ENCODE assay signal across 8 cellular contexts in the genomic region with DNA sequence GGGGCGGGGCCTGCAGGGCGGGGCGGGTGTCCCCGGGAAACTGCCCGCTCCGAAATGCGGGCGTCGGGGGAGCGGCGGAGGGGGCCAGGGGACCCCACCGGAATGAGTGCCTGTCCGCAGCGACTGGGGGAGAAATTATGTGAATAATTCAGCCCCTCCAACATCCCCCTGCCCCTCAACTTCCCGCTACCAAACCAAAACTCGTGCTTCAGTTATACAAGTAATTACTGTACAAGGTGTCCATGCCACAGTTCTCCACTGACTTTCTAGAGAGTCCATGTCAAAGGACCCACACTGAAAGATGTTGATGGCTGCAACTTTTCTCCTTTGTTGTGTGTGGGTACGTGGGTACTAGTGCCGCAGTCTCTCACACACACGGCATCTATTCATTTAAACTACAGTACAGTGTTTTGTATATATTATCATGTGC. TPM values are rescaled to one million over a fixed set of nuclear protein-coding genes. Genes with fewer than 3 reads are reported as not detected.
DNase-seq lines count a peak whose midpoint lies in the region; ATAC-seq and TF ChIP-seq lines count a peak whose summit lies in the region.

No MANE protein-coding gene starts in this region.

- no peak for TF ChIP-seq RAD21 in liver (IDR thresholded peaks at IDR 0.05)

- ATAC-seq in HG02588 (IDR thresholded peaks at IDR 0.05; ENCODE audit: unreplicated experiment): peak; percentile 2

- WGBS in liver: under 1% methylated on average over 19 of the region's 19 CpGs
- 0% methylated on average over 6 of the region's 19 CpGs for WGBS in suprapubic skin

- peak; percentile 62 for DNase-seq in SIG-M5 treated with dmso at 0.1 percent for 504 hours (lab: John Stamatoyannopoulos, UW; ENCODE audit: unreplicated experiment)
- no peak for DNase-seq in SIG-M5 (lab: John Stamatoyannopoulos, UW)
- peak; percentile 31 for DNase-seq in NCI-H2196 treated with DMSO at 0.1 percent for 48 hours (lab: John Stamatoyannopoulos, UW; ENCODE audit: unreplicated experiment)
- DNase-seq in caudate nucleus (lab: John Stamatoyannopoulos, UW): peak in 3 of 61 donors; percentile 45 to 53 (median 45)
- DNase-seq in suprapubic skin (ENCODE audit: low spot score in 2 of 2): no peak
- no peak for DNase-seq in stimulated activated CD4-positive, alpha-beta T cell treated with anti-CD3 and anti-CD28 coated beads, Interleukin-4, amount 100 ng/mL, for 24 hours

- no peaks in the 10 kb centered on the region for H3K36me3 ChIP-seq in liver (ENCODE audit: control insufficient read depth in 4 of 4, insufficient read depth in 3 of 4, low read depth in 1 of 4, low read length in 3 of 4)
- H3K36me3 ChIP-seq in suprapubic skin: no peaks in the 10 kb centered on the region

- no peaks in the 10 kb centered on the region for H3K9me3 ChIP-seq in liver (ENCODE audit: control insufficient read depth in 4 of 4, low read length in 3 of 4)
- H3K9me3 ChIP-seq in suprapubic skin: no peaks in the 10 kb centered on the region

- TF ChIP-seq EP300 in suprapubic skin (IDR thresholded peaks at IDR 0.05): no peak

- peak overlapping the region; percentile 81 to 97 for H3K9ac ChIP-seq in liver (ENCODE audit: low read depth in 1 of 2, low read length in 2 of 2)

- TF ChIP-seq CTCF in liver (IDR thresholded peaks at IDR 0.05; ENCODE audit: low read depth, low read length, missing input control) (no peak), suprapubic skin (IDR thresholded peaks at IDR 0.05) (no peak)

- H3K27ac ChIP-seq in caudate nucleus (ENCODE audit: low read depth, low read length) (peak overlapping the region; percentile 89), liver (ENCODE audit: low read depth in 1 of 2, low read length in 2 of 2) (peak overlapping the region; percentile 85 to 99), suprapubic skin (peak overlapping the region; percentile 97)

- H3K4me1 ChIP-seq in liver (ENCODE audit: control insufficient read depth in 4 of 4, insufficient read depth in 4 of 4, low read length in 3 of 4) (peaks cover 1 to 36% (median 19%) of the 10 kb centered on the region in 4 donors), suprapubic skin (peaks cover 39% of the 10 kb centered on the region)

- TF ChIP-seq POLR2A in suprapubic skin (IDR thresholded peaks at IDR 0.05): no peak

- H3K4me3 ChIP-seq in liver (ENCODE audit: low read depth in 1 of 3, low read length in 3 of 3): peak overlapping the region; percentile 71 to 100 (median 81)
- peak overlapping the region; percentile 85 for H3K4me3 ChIP-seq in suprapubic skin

- H3K27me3 ChIP-seq in liver (ENCODE audit: control insufficient read depth in 4 of 4, insufficient read depth in 4 of 4, low read length in 3 of 4) (no peaks in the 10 kb centered on the region), suprapubic skin (no peaks in the 10 kb centered on the region)

TF ChIP-seq in liver, 16 proteins besides CTCF, POLR2A, EP300 and RAD21:
- TF ChIP-seq YY1 (IDR thresholded peaks at IDR 0.05) (no peak), GABPA (IDR thresholded peaks at IDR 0.05 in 1 of 2, conservative IDR thresholded peaks at IDR 0.05 in 1 of 2) (no peak), EGR1 (IDR thresholded peaks at IDR 0.05; ENCODE audit: low read depth in 2 of 2) (no peak), MAX (IDR thresholded peaks at IDR 0.05) (no peak), JUND (IDR thresholded peaks at IDR 0.05) (no peak), FOXA1 (IDR thresholded peaks at IDR 0.05) (no peak), HNF4G (IDR thresholded peaks at IDR 0.05) (no peak), NR2F2 (IDR thresholded peaks at IDR 0.05) (no peak), RXRA (IDR thresholded peaks at IDR 0.05) (no peak), TAF1 (conservative IDR thresholded peaks at IDR 0.05) (no peak), FOXA2 (IDR thresholded peaks at IDR 0.05) (no peak), SP1 (IDR thresholded peaks at IDR 0.05) (no peak), HNF4A (conservative IDR thresholded peaks at IDR 0.05) (no peak)
- TF ChIP-seq, protein P1, sequence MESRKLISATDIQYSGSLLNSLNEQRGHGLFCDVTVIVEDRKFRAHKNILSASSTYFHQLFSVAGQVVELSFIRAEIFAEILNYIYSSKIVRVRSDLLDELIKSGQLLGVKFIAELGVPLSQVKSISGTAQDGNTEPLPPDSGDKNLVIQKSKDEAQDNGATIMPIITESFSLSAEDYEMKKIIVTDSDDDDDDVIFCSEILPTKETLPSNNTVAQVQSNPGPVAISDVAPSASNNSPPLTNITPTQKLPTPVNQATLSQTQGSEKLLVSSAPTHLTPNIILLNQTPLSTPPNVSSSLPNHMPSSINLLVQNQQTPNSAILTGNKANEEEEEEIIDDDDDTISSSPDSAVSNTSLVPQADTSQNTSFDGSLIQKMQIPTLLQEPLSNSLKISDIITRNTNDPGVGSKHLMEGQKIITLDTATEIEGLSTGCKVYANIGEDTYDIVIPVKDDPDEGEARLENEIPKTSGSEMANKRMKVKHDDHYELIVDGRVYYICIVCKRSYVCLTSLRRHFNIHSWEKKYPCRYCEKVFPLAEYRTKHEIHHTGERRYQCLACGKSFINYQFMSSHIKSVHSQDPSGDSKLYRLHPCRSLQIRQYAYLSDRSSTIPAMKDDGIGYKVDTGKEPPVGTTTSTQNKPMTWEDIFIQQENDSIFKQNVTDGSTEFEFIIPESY (IDR thresholded peaks at IDR 0.05): no peak
- TF ChIP-seq, protein P2, sequence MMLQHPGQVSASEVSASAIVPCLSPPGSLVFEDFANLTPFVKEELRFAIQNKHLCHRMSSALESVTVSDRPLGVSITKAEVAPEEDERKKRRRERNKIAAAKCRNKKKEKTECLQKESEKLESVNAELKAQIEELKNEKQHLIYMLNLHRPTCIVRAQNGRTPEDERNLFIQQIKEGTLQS (IDR thresholded peaks at IDR 0.05): no peak
TF ChIP-seq in liver: peak in this region for 0.

RNA-seq across cellular contexts. Expression of gene CDK17, which starts 0.4 kb away (rescaled TPM):
- total RNA-seq in liver: 10 to 100 TPM; 24.7 to 25.2 TPM
- polyA plus RNA-seq in liver: 1 to 10 TPM; 4.8 to 5.1 TPM
- total RNA-seq in suprapubic skin: 10 to 100 TPM; 38.7 to 93.3 (median 43.4) TPM

Comparison
In these comparisons a context has a peak if more than half of its experiments do, and no peak if none do; other contexts are left out.
1. DNase-seq: peak in SIG-M5 treated with dmso at 0.1 percent for 504 hours (single experiment) and NCI-H2196 treated with DMSO at 0.1 percent for 48 hours (single experiment); none in SIG-M5 (single experiment), suprapubic skin (0 of 2) and stimulated activated CD4-positive, alpha-beta T cell treated with anti-CD3 and anti-CD28 coated beads, Interleukin-4, amount 100 ng/mL, for 24 hours (single experiment).
2. Peak in every context shown above with its lines, with median percentiles within 50 percentile points of each other: H3K27ac ChIP-seq.